Comparison of ENCODE assay signal across 17 cellular contexts in genomic region chr14:99554757-99555531, GRCh38. TPM values are rescaled to one million over a fixed set of nuclear protein-coding genes. Genes with fewer than 3 reads are reported as not detected.
A peak's percentile ranks its signal among the peaks of the same experiment; 100 is the strongest.
DNase-seq lines count a peak whose midpoint lies in the region; ATAC-seq and TF ChIP-seq lines count a peak whose summit lies in the region.
"Had no signal": no experiment of that assay in that cellular context is flagged by ENCODE, and none has a peak within 500 bp of the region (broad histone marks: within the 10 kb centered on the region; RNA-seq: fewer than 3 reads in every experiment).

No MANE protein-coding gene starts in this region.

- H3K36me3 ChIP-seq in Peyer's patch (no peaks in the 10 kb centered on the region), heart right ventricle (no peaks in the 10 kb centered on the region), spleen (no peaks in the 10 kb centered on the region)

- H3K27ac ChIP-seq in C4-2B (peak overlapping the region; percentile 80), Peyer's patch (peak overlapping the region in 3 of 4 donors; percentile 22 to 93 (median 80)), heart right ventricle (peak overlapping the region; percentile 14 to 78 (median 60)), spleen (no peak overlapping the region)
- H3K27ac ChIP-seq: foreskin keratinocyte had no signal

- peak in 2 of 3 donors; percentile 74 to 76 for DNase-seq in Peyer's patch
- no peak for DNase-seq in heart right ventricle
- no peak for DNase-seq in omental fat pad (ENCODE audit: low spot score)
- DNase-seq in spleen = no peak
- no peak for DNase-seq in NCI-H345 (lab: John Stamatoyannopoulos, UW)
- DNase-seq in activated CD4-positive, CD25-positive, alpha-beta regulatory T cell (lab: John Stamatoyannopoulos, UW) = no peak
- DNase-seq: activated CD8-positive, alpha-beta memory T cell treated with anti-CD3 and anti-CD28 coated beads, Interleukin-2, amount 50 U/mL, for 4 hours; activated naive CD4-positive, alpha-beta T cell treated with anti-CD3 and anti-CD28 coated beads, Interleukin-2, amount 10 ng/mL, durations not matched to agents 7 days and 5 days; effector memory CD4-positive, alpha-beta T cell; foreskin keratinocyte; immature natural killer cell; NCI-H446; retina; stimulated activated CD4-positive, alpha-beta T cell treated with anti-CD3 and anti-CD28 coated beads, Interleukin-2, amount 100 ng/mL, for 48 hours had no signal

- TF ChIP-seq CTCF in C4-2B (conservative IDR thresholded peaks at IDR 0.05) (no peak), Peyer's patch (IDR thresholded peaks at IDR 0.05) (no peak), heart right ventricle (IDR thresholded peaks at IDR 0.05) (no peak), omental fat pad (IDR thresholded peaks at IDR 0.05) (no peak), spleen (IDR thresholded peaks at IDR 0.05 in 8 of 11, conservative IDR thresholded peaks at IDR 0.05 in 3 of 11) (no peak)

- H3K4me1 ChIP-seq in Peyer's patch (peaks cover 0 to 59% (median 7%) of the 10 kb centered on the region in 4 donors), heart right ventricle (peaks cover 0 to 64% (median 36%) of the 10 kb centered on the region in 9 donors), spleen (peaks cover 0 to 25% (median 5%) of the 10 kb centered on the region in 6 donors)
- H3K4me1 ChIP-seq: foreskin keratinocyte had no signal

- TF ChIP-seq POLR2A in Peyer's patch (IDR thresholded peaks at IDR 0.05) = no peak
- no peak for TF ChIP-seq POLR2A in spleen (IDR thresholded peaks at IDR 0.05)

- 47 to 71% methylated on average over 9 of the region's 9 CpGs for WGBS in heart right ventricle, 2 donors
- 62 to 78% (median 71%) methylated on average over 8 to 9 of the region's 9 CpGs for WGBS in spleen, 5 donors

- no peaks in the 10 kb centered on the region for H3K9me3 ChIP-seq in Peyer's patch
- H3K9me3 ChIP-seq in heart right ventricle = no peaks in the 10 kb centered on the region
- H3K9me3 ChIP-seq in spleen = no peaks in the 10 kb centered on the region

- peak; percentile 60 to 84 (median 80) for ATAC-seq in heart right ventricle
- peak; percentile 17 for ATAC-seq in omental fat pad (ENCODE audit: low FRiP score)
- ATAC-seq in HG03354 (IDR thresholded peaks at IDR 0.05; ENCODE audit: poor library complexity, severe bottlenecking, unreplicated experiment) = no peak
- ATAC-seq: activated CD4-positive, CD25-positive, alpha-beta regulatory T cell treated with anti-CD3 and anti-CD28 coated beads, Interleukin-2, amount 50 U/mL, for 24 hours; foreskin keratinocyte had no signal

- intact Hi-C loops in heart right ventricle (cut with DNase I) = no loop called here
- intact Hi-C loops in spleen (cut with DNase I; ENCODE audit: low total_unique reads) = no loop called here

- H3K4me3 ChIP-seq in Peyer's patch (no peak overlapping the region), heart right ventricle (no peak overlapping the region), spleen (no peak overlapping the region)

- H3K27me3 ChIP-seq in Peyer's patch (no peaks in the 10 kb centered on the region), heart right ventricle (no peaks in the 10 kb centered on the region), spleen (replicated peaks in 1 of 7) (no peaks in the 10 kb centered on the region)
- H3K27me3 ChIP-seq: foreskin keratinocyte had no signal

RNA-seq across cellular contexts. Expression of gene CCDC85C, which starts 49.1 kb away (rescaled TPM):
- 10 to 100 TPM; 19.8 to 98.1 (median 78.8) TPM for total RNA-seq in Peyer's patch
- 10 to 100 TPM; 28.7 to 50.2 (median 32.1) TPM for total RNA-seq in heart right ventricle
- 10 to 100 TPM in 1 of 2 donors, 1 to 10 TPM in 1; 9.0 to 23.8 TPM for polyA plus RNA-seq in heart right ventricle
- total RNA-seq in omental fat pad = 10 to 100 TPM in 2 of 4 donors, 1 to 10 TPM in 2; 3.3 to 17.7 (median 8.3) TPM
- total RNA-seq in spleen = 10 to 100 TPM in 4 of 7 donors, 1 to 10 TPM in 3; 6.0 to 12.4 (median 11.3) TPM
- 1 to 10 TPM; 1.6 to 6.5 (median 1.9) TPM for polyA plus RNA-seq in spleen

Comparison
In these comparisons a context has a peak if more than half of its experiments do, and no peak if none do; other contexts are left out.
1. H3K27ac ChIP-seq: peak in C4-2B (single experiment), Peyer's patch (3 of 4) and heart right ventricle (10 of 10); none in spleen (0 of 8).
2. DNase-seq: peak in Peyer's patch (2 of 3); none in heart right ventricle (0 of 2), omental fat pad (single experiment), spleen (single experiment), NCI-H345 (single experiment) and activated CD4-positive, CD25-positive, alpha-beta regulatory T cell (0 of 4).